ENCODE assay signal across 8 cellular contexts in the genomic region with DNA sequence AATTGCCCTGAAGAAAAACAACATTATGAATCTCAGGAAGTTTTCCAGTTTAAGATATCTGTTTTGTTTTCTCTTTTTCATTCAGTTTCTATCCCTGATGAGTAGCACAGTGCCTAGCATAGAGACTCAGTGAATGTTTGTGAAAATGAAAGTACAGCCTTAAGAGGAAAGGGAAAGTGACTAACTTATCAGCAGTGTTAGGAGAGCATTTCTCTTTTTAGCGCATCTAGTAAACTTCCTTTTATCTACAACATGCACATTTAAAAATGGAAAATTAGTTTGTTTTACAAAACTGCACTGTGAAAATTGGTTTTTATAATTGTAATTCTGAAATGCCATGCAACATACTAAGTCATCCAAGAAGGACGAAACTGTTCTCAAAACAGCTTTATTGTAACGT.
DNase-seq lines count a peak whose midpoint lies in the region; ATAC-seq and TF ChIP-seq lines count a peak whose summit lies in the region.

No MANE protein-coding gene starts in this region.

- CTCF ChIA-PET in activated CD8-positive, alpha-beta T cell treated with anti-CD3 and anti-CD28 coated beads, Interleukin-2, amount 10 ng/mL, durations not matched to agents 7 days and 5 days (lab: Charles Lee) = interaction anchor here (0.7 to 1.9 kb wide), 3 partner anchors 10 to 186 kb away, joined by 3 to 4 read pairs (median 4); no protein-coding TSS in a partner anchor

- H3K36me3 ChIP-seq in brain microvascular endothelial cell (replicated peaks) = no peaks in the 10 kb centered on the region

- H3K4me3 ChIP-seq in brain microvascular endothelial cell (ENCODE audit: low read depth, low read length) = no peak overlapping the region

- TF ChIP-seq CTCF in brain microvascular endothelial cell (IDR thresholded peaks at IDR 0.05; ENCODE audit: low read depth, low read length, missing control alignments) = no peak

- ATAC-seq in GM18861 (IDR thresholded peaks at IDR 0.05; ENCODE audit: unreplicated experiment) (peak; percentile 98), HG02759 (IDR thresholded peaks at IDR 0.05; ENCODE audit: unreplicated experiment) (peak; percentile 93)
- ATAC-seq in activated CD8-positive, alpha-beta T cell treated with anti-CD3 and anti-CD28 coated beads, Interleukin-2, amount 10 ng/mL, durations not matched to agents 7 days and 5 days = peak; percentile 89

- no peak overlapping the region for H3K27ac ChIP-seq in brain microvascular endothelial cell

- peak overlapping the region; percentile 78 for H3K27ac Mint-ChIP-seq in activated CD8-positive, alpha-beta T cell treated with anti-CD3 and anti-CD28 coated beads, Interleukin-2, amount 10 ng/mL, durations not matched to agents 7 days and 5 days

- peaks cover 38% of the 10 kb centered on the region for H3K4me1 Mint-ChIP-seq in activated CD8-positive, alpha-beta T cell treated with anti-CD3 and anti-CD28 coated beads, Interleukin-2, amount 10 ng/mL, durations not matched to agents 7 days and 5 days (ENCODE audit: low read depth)

- no peaks in the 10 kb centered on the region for H3K9me3 Mint-ChIP-seq in activated CD8-positive, alpha-beta T cell treated with anti-CD3 and anti-CD28 coated beads, Interleukin-2, amount 10 ng/mL, durations not matched to agents 7 days and 5 days (ENCODE audit: insufficient read depth)

- peak overlapping the region; percentile 51 for H3K4me3 Mint-ChIP-seq in activated CD8-positive, alpha-beta T cell treated with anti-CD3 and anti-CD28 coated beads, Interleukin-2, amount 10 ng/mL, durations not matched to agents 7 days and 5 days

- in situ Hi-C loops in brain microvascular endothelial cell (cut with HindIII; ENCODE audit: low pct_ligation_motif_present, low sequenced_read_pairs) = no loop called here

- peaks cover 79% of the 10 kb centered on the region for H3K36me3 Mint-ChIP-seq in activated CD8-positive, alpha-beta T cell treated with anti-CD3 and anti-CD28 coated beads, Interleukin-2, amount 10 ng/mL, durations not matched to agents 7 days and 5 days (ENCODE audit: low read depth)

- no peaks in the 10 kb centered on the region for H3K27me3 Mint-ChIP-seq in activated CD8-positive, alpha-beta T cell treated with anti-CD3 and anti-CD28 coated beads, Interleukin-2, amount 10 ng/mL, durations not matched to agents 7 days and 5 days (ENCODE audit: low read depth)

- no peaks in the 10 kb centered on the region for H3K27me3 ChIP-seq in brain microvascular endothelial cell (replicated peaks)

- POLR2A ChIA-PET in activated CD8-positive, alpha-beta T cell treated with anti-CD3 and anti-CD28 coated beads, Interleukin-2, amount 10 ng/mL, durations not matched to agents 7 days and 5 days (lab: Charles Lee) = interaction anchor here (1.0 kb wide), 1 partner anchor 58 kb away, joined by 3 read pairs; no protein-coding TSS in a partner anchor

- no peak for DNase-seq in activated CD8-positive, alpha-beta T cell treated with anti-CD3 and anti-CD28 coated beads, Interleukin-2, amount 10 ng/mL, durations not matched to agents 7 days and 5 days
- DNase-seq in medulla oblongata (ENCODE audit: extremely low spot score) = peak; percentile 71
- no peak for DNase-seq in brain microvascular endothelial cell
- no peak for DNase-seq in NCI-H128 (lab: John Stamatoyannopoulos, UW; ENCODE audit: unreplicated experiment)
- no peak for DNase-seq in putamen (ENCODE audit: low spot score)
- no peak for DNase-seq in stimulated activated CD4-positive, alpha-beta T cell treated with anti-CD3 and anti-CD28 coated beads, Interleukin-2, amount 100 ng/mL, for 48 hours
